1 cellular context compared by ENCODE assay signal in genomic region chr2:173238385-173238784, GRCh38.
TF ChIP-seq lines count a peak whose summit lies in the region.

No MANE protein-coding gene starts in this region.

TF ChIP-seq in HepG2, 621 proteins besides CTCF, POLR2A, EP300 and RAD21 (continued from another document):
- peak; percentile 22; the same call in 1 of the 2 replicates for TF ChIP-seq GATAD2A (CRISPR knock-in tag; IDR thresholded peaks at IDR 0.05)
- TF ChIP-seq POGZ (CRISPR knock-in tag; IDR thresholded peaks at IDR 0.05) = 0 out of 2 replicates have a peak, but pooled peaks have one; percentile 23
- peak; percentile 74; the same call in 1 of the 2 replicates for TF ChIP-seq HMG20A (CRISPR knock-in tag; IDR thresholded peaks at IDR 0.05; ENCODE audit: borderline replicate concordance)
- TF ChIP-seq SOX5 (CRISPR knock-in tag; IDR thresholded peaks at IDR 0.05; ENCODE audit: borderline replicate concordance) = peak; percentile 48; the same call in 1 of the 2 replicates
- no peak for TF ChIP-seq SOX13 (IDR thresholded peaks at IDR 0.05)
- TF ChIP-seq SOX13 (CRISPR knock-in tag; conservative IDR thresholded peaks at IDR 0.05 in 1 of 2, IDR thresholded peaks at IDR 0.05 in 1 of 2) = peak in 1 of 2 experiments; percentile 50; a peak in 1 of 4 replicates
- TF ChIP-seq FOXA1 (IDR thresholded peaks at IDR 0.05) = no peak
- peak; percentile 30; the same call in 1 of the 2 replicates for TF ChIP-seq FOXA1 (CRISPR knock-in tag; IDR thresholded peaks at IDR 0.05)
